In genomic region chr5:177595991-177596774, GRCh38 we compare ENCODE assay signal across 1 cellular context.
TF ChIP-seq lines count a peak whose summit lies in the region.

No MANE protein-coding gene starts in this region.

TF ChIP-seq in GM23338, 12 proteins besides CTCF, POLR2A, EP300 and RAD21:
- TF ChIP-seq POLR2AphosphoS5 (IDR thresholded peaks at IDR 0.05; ENCODE audit: low read depth) (no peak), REST (IDR thresholded peaks at IDR 0.05; ENCODE audit: unreplicated experiment) (no peak), ZNF462 (CRISPR knock-in tag; IDR thresholded peaks at IDR 0.05) (no peak), EZH2phosphoT487 (IDR thresholded peaks at IDR 0.05; ENCODE audit: unreplicated experiment) (no peak), JUNB (IDR thresholded peaks at IDR 0.05; ENCODE audit: unreplicated experiment) (no peak), ZNF114 (CRISPR knock-in tag; IDR thresholded peaks at IDR 0.05) (no peak), NANOG (IDR thresholded peaks at IDR 0.05; ENCODE audit: borderline replicate concordance) (no peak), ZNF331 (CRISPR knock-in tag; IDR thresholded peaks at IDR 0.05; ENCODE audit: low read depth) (no peak), ETS1 (IDR thresholded peaks at IDR 0.05) (no peak), EZH2 (IDR thresholded peaks at IDR 0.05; ENCODE audit: low read depth, unreplicated experiment) (no peak), STAT1 (IDR thresholded peaks at IDR 0.05; ENCODE audit: unreplicated experiment) (no peak), CREB1 (CRISPR knock-in tag; IDR thresholded peaks at IDR 0.05; ENCODE audit: low read depth) (no peak)
